ENCODE assay signal across 10 cellular contexts in genomic region chr3:188712257-188712924, GRCh38.
A peak's percentile ranks its signal among the peaks of the same experiment; 100 is the strongest.
DNase-seq lines count a peak whose midpoint lies in the region; ATAC-seq and TF ChIP-seq lines count a peak whose summit lies in the region.
"Had no signal": no experiment of that assay in that cellular context is flagged by ENCODE, and none has a peak within 500 bp of the region (broad histone marks: within the 10 kb centered on the region; RNA-seq: fewer than 3 reads in every experiment).

No MANE protein-coding gene starts in this region.

- H3K4me1 ChIP-seq in body of pancreas = no peaks in the 10 kb centered on the region
- peaks cover 23% of the 10 kb centered on the region for H3K4me1 ChIP-seq in upper lobe of right lung

- H3K9me3 ChIP-seq in body of pancreas (no peaks in the 10 kb centered on the region), upper lobe of right lung (no peaks in the 10 kb centered on the region)

- H3K36me3 ChIP-seq in body of pancreas (replicated peaks in 1 of 2; ENCODE audit: insufficient read depth in 1 of 2, low read depth in 2 of 2) = no peaks in the 10 kb centered on the region
- H3K36me3 ChIP-seq in upper lobe of right lung = no peaks in the 10 kb centered on the region

- H3K27me3 ChIP-seq in body of pancreas = no peaks in the 10 kb centered on the region
- H3K27me3 ChIP-seq in upper lobe of right lung = no peaks in the 10 kb centered on the region

- DNase-seq in SIG-M5 treated with dmso at 0.1 percent for 504 hours (lab: John Stamatoyannopoulos, UW; ENCODE audit: unreplicated experiment) (peak; percentile 81), SIG-M5 (lab: John Stamatoyannopoulos, UW) (no peak), body of pancreas (no peak), left kidney (ENCODE audit: low read depth, low spot score) (peak; percentile 47), upper lobe of right lung (no peak), NCI-H1930 (lab: John Stamatoyannopoulos, UW) (no peak)
- DNase-seq in stimulated activated CD4-positive, alpha-beta T cell treated with anti-CD3 and anti-CD28 coated beads, Interleukin-4, amount 100 ng/mL, for 1 hour = no peak
- DNase-seq: glutamatergic neuron; stimulated activated CD4-positive, alpha-beta T cell treated with anti-CD3 and anti-CD28 coated beads, Interleukin-12 subunit alpha, Interleukin-12 subunit beta, amount 100 ng/mL, for 4 hours had no signal

- TF ChIP-seq CTCF in body of pancreas (IDR thresholded peaks at IDR 0.05) (no peak), upper lobe of right lung (IDR thresholded peaks at IDR 0.05) (no peak)

- 82 to 92% methylated on average over 4 of the region's 4 CpGs for WGBS in body of pancreas, 2 donors

- intact Hi-C loops in body of pancreas (cut with DNase I) = no loop called here
- intact Hi-C loops in upper lobe of right lung (cut with DNase I) = no loop called here

- H3K27ac ChIP-seq in body of pancreas (no peak overlapping the region), upper lobe of right lung (peak overlapping the region; percentile 33)

- ATAC-seq in body of pancreas (peak; percentile 21), upper lobe of right lung (peak; percentile 90), GM21723 (IDR thresholded peaks at IDR 0.05; ENCODE audit: unreplicated experiment) (no peak)

- no peak for TF ChIP-seq POLR2A in body of pancreas (IDR thresholded peaks at IDR 0.05)

- H3K4me3 ChIP-seq in body of pancreas (no peak overlapping the region), upper lobe of right lung (no peak overlapping the region)

Comparison
In these comparisons a context has a peak if more than half of its experiments do, and no peak if none do; other contexts are left out.
1. DNase-seq: peak in SIG-M5 treated with dmso at 0.1 percent for 504 hours (single experiment) and left kidney (single experiment); none in SIG-M5 (single experiment), body of pancreas (0 of 4), upper lobe of right lung (single experiment), NCI-H1930 (0 of 2) and stimulated activated CD4-positive, alpha-beta T cell treated with anti-CD3 and anti-CD28 coated beads, Interleukin-4, amount 100 ng/mL, for 1 hour (single experiment).